In genomic region chr20:5746064-5746463, GRCh38 we compare ENCODE assay signal across 25 cellular contexts.
"Had no signal": no experiment of that assay in that cellular context is flagged by ENCODE, and none has a peak within 500 bp of the region (broad histone marks: within the 10 kb centered on the region; RNA-seq: fewer than 3 reads in every experiment).

No MANE protein-coding gene starts in this region.

- DNase-seq: Karpas-422, KG1, MG63, NCI-H1092, NCI-H1105 treated with DMSO at 0.1 percent for 48 hours, NCI-H1417 treated with DMSO at 0.1 percent for 48 hours, NCI-H146, NCI-H1694 treated with DMSO at 0.1 percent for 48 hours, NCI-H1930, NCI-H2081, NCI-H2107, NCI-H2171, NCI-H226, NCI-H446, NCI-H510A, NCI-H524 treated with DMSO at 0.1 percent for 48 hours, NCI-H69, NCI-H774, Right ventricle myocardium superior, RPMI8226, SIG-M5 had no signal

- H3K27ac ChIP-seq: HL-60, SJSA1, SK-N-MC had no signal

- H3K9me3 ChIP-seq: MG63, SJSA1 had no signal

- H3K27me3 ChIP-seq: MG63 had no signal

- H3K4me3 ChIP-seq: MG63, SJSA1, SK-N-MC had no signal

- FAIRE-seq: RCC 7860 had no signal

- H3K36me3 ChIP-seq: MG63, SJSA1 had no signal

- H3K4me1 ChIP-seq: SJSA1 had no signal
